1 cellular context compared by ENCODE assay signal in genomic region chr15:41499109-41499851, GRCh38.
TF ChIP-seq lines count a peak whose summit lies in the region.

No MANE protein-coding gene starts in this region.

TF ChIP-seq in GM12878, 131 proteins besides CTCF, POLR2A, EP300 and RAD21:
- TF ChIP-seq SREBF1 (IDR thresholded peaks at IDR 0.05; ENCODE audit: low read length) (no peak), BHLHE40 (IDR thresholded peaks at IDR 0.05; ENCODE audit: borderline replicate concordance in 1 of 2, low read depth in 2 of 2, low read length in 1 of 2) (peak in 1 of 2 experiments; percentile 54; a peak in 1 of 4 replicates), TBL1XR1 (IDR thresholded peaks at IDR 0.05; ENCODE audit: low read depth, low read length) (no peak), USF1 (IDR thresholded peaks at IDR 0.05; ENCODE audit: borderline replicate concordance, extremely low read length, insufficient read depth, low read depth, low read length) (peak; percentile 26), MEF2B (IDR thresholded peaks at IDR 0.05; ENCODE audit: partially characterized antibody, poor library complexity, severe bottlenecking) (peak; percentile 67)
TF ChIP-seq in GM12878: peak in this region for 3.
